Comparison of ENCODE assay signal across 29 cellular contexts in genomic region chr4:6620296-6620695, GRCh38.
"Had no signal": no experiment of that assay in that cellular context is flagged by ENCODE, and none has a peak within 500 bp of the region (broad histone marks: within the 10 kb centered on the region; RNA-seq: fewer than 3 reads in every experiment).

No MANE protein-coding gene starts in this region.

- H3K4me1 ChIP-seq: breast epithelium, esophagus squamous epithelium, neural progenitor cell, right lobe of liver, tibial nerve had no signal

- H3K27me3 Mint-ChIP-seq: activated CD4-positive, alpha-beta memory T cell treated with anti-CD3 and anti-CD28 coated beads, Interleukin-2, amount 10 ng/mL, durations not matched to agents 7 days and 5 days; activated naive CD8-positive, alpha-beta T cell treated with anti-CD3 and anti-CD28 coated beads, Interleukin-2, amount 50 U/mL, for 24 hours; activated T-cell treated with anti-CD3 and anti-CD28 coated beads, Interleukin-2, amount 50 U/mL, for 24 hours; dendritic cell treated with granulocyte-macrophage colony-stimulating factor and Interleukin-4, amounts not matched to agents 40 ng/mL and 50 ng/mL, for 4 days; naive B cell; stimulated activated naive B cell treated with anti-CD40 and anti-IgM and Interleukin-4, amounts not matched to agents 10 μg/mL and 1 μg/mL and 100 μg/mL, for 72 hours had no signal

- DNase-seq: activated CD4-positive, alpha-beta memory T cell treated with anti-CD3 and anti-CD28 coated beads, Interleukin-2, amount 10 ng/mL, durations not matched to agents 7 days and 5 days; activated CD4-positive, alpha-beta T cell treated with anti-CD3 and anti-CD28 coated beads for 48 hours; activated CD8-positive, alpha-beta memory T cell treated with anti-CD3 and anti-CD28 coated beads, Interleukin-2, amount 50 U/mL, for 48 hours; activated gamma-delta T cell; activated naive CD4-positive, alpha-beta T cell treated with anti-CD3 and anti-CD28 coated beads, Interleukin-2, amount 50 U/mL, for 16 hours; activated naive CD8-positive, alpha-beta T cell treated with anti-CD3 and anti-CD28 coated beads, Interleukin-2, amount 50 U/mL, for 24 hours; activated T-cell treated with anti-CD3 and anti-CD28 coated beads, Interleukin-2, amount 50 U/mL, for 24 hours; amygdala; central memory CD4-positive, alpha-beta T cell; endodermal cell; esophagus squamous epithelium; foreskin melanocyte; left ventricle myocardium superior; naive B cell; right lobe of liver; small intestine; stimulated activated CD4-positive, alpha-beta T cell treated with anti-CD3 and anti-CD28 coated beads, Interleukin-1b, Interleukin-23, amount 100 ng/mL, for 48 hours; stimulated activated CD4-positive, alpha-beta T cell treated with anti-CD3 and anti-CD28 coated beads, Interleukin-4, amount 100 ng/mL, for 4 hours; stimulated activated CD8-positive, alpha-beta memory T cell treated with anti-CD3 and anti-CD28 coated beads, Interleukin-4, amount 100 ng/mL, for 48 hours; stimulated activated naive B cell treated with anti-CD40 and anti-IgM and Interleukin-4, amounts not matched to agents 10 μg/mL and 1 μg/mL and 100 μg/mL, for 72 hours; SW 1271; T1000; WERI-Rb-1 had no signal

- H3K27ac Mint-ChIP-seq: activated CD4-positive, alpha-beta memory T cell treated with anti-CD3 and anti-CD28 coated beads, Interleukin-2, amount 10 ng/mL, durations not matched to agents 7 days and 5 days; activated naive CD8-positive, alpha-beta T cell treated with anti-CD3 and anti-CD28 coated beads, Interleukin-2, amount 50 U/mL, for 24 hours; activated T-cell treated with anti-CD3 and anti-CD28 coated beads, Interleukin-2, amount 50 U/mL, for 24 hours; dendritic cell treated with granulocyte-macrophage colony-stimulating factor and Interleukin-4, amounts not matched to agents 40 ng/mL and 50 ng/mL, for 4 days; endodermal cell; neural progenitor cell; stimulated activated naive B cell treated with anti-CD40 and anti-IgM and Interleukin-4, amounts not matched to agents 10 μg/mL and 1 μg/mL and 100 μg/mL, for 72 hours; T-helper 1 cell treated with Interleukin-12 subunit alpha and Interleukin-12 subunit beta and Interleukin-4 antibody, amounts not matched to agents 30 μg/mL and 1 μg/mL, for 36 hours had no signal

- H3K27ac ChIP-seq: breast epithelium, esophagus squamous epithelium, neural progenitor cell, right lobe of liver, tibial nerve, WERI-Rb-1 had no signal

- H3K4me2 ChIP-seq: neural progenitor cell had no signal

- H3K9me3 ChIP-seq: breast epithelium, esophagus squamous epithelium, right lobe of liver, tibial nerve had no signal

- ATAC-seq: activated CD4-positive, CD25-positive, alpha-beta regulatory T cell treated with anti-CD3 and anti-CD28 coated beads, Interleukin-2, amount 50 U/mL, for 24 hours; left ventricle myocardium superior; stimulated activated naive B cell treated with anti-CD40 and anti-IgM and Interleukin-4, amounts not matched to agents 10 μg/mL and 1 μg/mL and 100 μg/mL, for 72 hours had no signal

- H3K4me3 Mint-ChIP-seq: activated CD4-positive, alpha-beta memory T cell treated with anti-CD3 and anti-CD28 coated beads, Interleukin-2, amount 10 ng/mL, durations not matched to agents 7 days and 5 days; activated naive CD8-positive, alpha-beta T cell treated with anti-CD3 and anti-CD28 coated beads, Interleukin-2, amount 50 U/mL, for 24 hours; activated T-cell treated with anti-CD3 and anti-CD28 coated beads, Interleukin-2, amount 50 U/mL, for 24 hours; dendritic cell treated with granulocyte-macrophage colony-stimulating factor and Interleukin-4, amounts not matched to agents 40 ng/mL and 50 ng/mL, for 4 days; endodermal cell; naive B cell; neural progenitor cell; stimulated activated naive B cell treated with anti-CD40 and anti-IgM and Interleukin-4, amounts not matched to agents 10 μg/mL and 1 μg/mL and 100 μg/mL, for 72 hours; T-helper 1 cell treated with Interleukin-12 subunit alpha and Interleukin-12 subunit beta and Interleukin-4 antibody, amounts not matched to agents 30 μg/mL and 1 μg/mL, for 36 hours had no signal

- H3K27me3 ChIP-seq: breast epithelium, esophagus squamous epithelium, neural progenitor cell, right lobe of liver, tibial nerve had no signal

- H3K36me3 ChIP-seq: breast epithelium, neural progenitor cell had no signal

- H2AFZ ChIP-seq: neural progenitor cell had no signal

- H3K9me3 Mint-ChIP-seq: activated CD4-positive, alpha-beta memory T cell treated with anti-CD3 and anti-CD28 coated beads, Interleukin-2, amount 10 ng/mL, durations not matched to agents 7 days and 5 days; activated naive CD8-positive, alpha-beta T cell treated with anti-CD3 and anti-CD28 coated beads, Interleukin-2, amount 50 U/mL, for 24 hours; activated T-cell treated with anti-CD3 and anti-CD28 coated beads, Interleukin-2, amount 50 U/mL, for 24 hours; dendritic cell treated with granulocyte-macrophage colony-stimulating factor and Interleukin-4, amounts not matched to agents 40 ng/mL and 50 ng/mL, for 4 days; neural progenitor cell; T-helper 1 cell treated with Interleukin-12 subunit alpha and Interleukin-12 subunit beta and Interleukin-4 antibody, amounts not matched to agents 30 μg/mL and 1 μg/mL, for 36 hours had no signal

- H3K4me1 Mint-ChIP-seq: activated CD4-positive, alpha-beta memory T cell treated with anti-CD3 and anti-CD28 coated beads, Interleukin-2, amount 10 ng/mL, durations not matched to agents 7 days and 5 days; activated naive CD8-positive, alpha-beta T cell treated with anti-CD3 and anti-CD28 coated beads, Interleukin-2, amount 50 U/mL, for 24 hours; endodermal cell; neural progenitor cell had no signal

- H3K4me3 ChIP-seq: breast epithelium, esophagus squamous epithelium, neural progenitor cell, right lobe of liver, tibial nerve had no signal
